Comparison of ENCODE assay signal across 30 cellular contexts in genomic region chr4:31094474-31094873, GRCh38.
"Had no signal": no experiment of that assay in that cellular context is flagged by ENCODE, and none has a peak within 500 bp of the region (broad histone marks: within the 10 kb centered on the region; RNA-seq: fewer than 3 reads in every experiment).

No MANE protein-coding gene starts in this region.

- H3K4me3 ChIP-seq: adrenal gland, body of pancreas, dorsolateral prefrontal cortex, esophagus squamous epithelium had no signal

- H3K36me3 Mint-ChIP-seq: activated naive CD4-positive, alpha-beta T cell treated with anti-CD3 and anti-CD28 coated beads, Interleukin-2, amount 50 U/mL, for 24 hours; activated naive CD8-positive, alpha-beta T cell treated with anti-CD3 and anti-CD28 coated beads for 36 hours had no signal

- H3K27me3 ChIP-seq: adrenal gland, body of pancreas, esophagus squamous epithelium had no signal

- H3K36me3 ChIP-seq: adrenal gland, esophagus squamous epithelium had no signal

- H3K4me3 Mint-ChIP-seq: activated CD4-positive, alpha-beta memory T cell treated with anti-CD3 and anti-CD28 coated beads, Interleukin-2, amount 10 ng/mL, durations not matched to agents 7 days and 5 days; activated CD4-positive, alpha-beta T cell treated with anti-CD3 and anti-CD28 coated beads for 36 hours; activated CD4-positive, alpha-beta T cell treated with anti-CD3 and anti-CD28 coated beads, Interleukin-2, amount 10 ng/mL, durations not matched to agents 24 days and 14 days; activated naive CD4-positive, alpha-beta T cell treated with anti-CD3 and anti-CD28 coated beads for 36 hours; activated naive CD4-positive, alpha-beta T cell treated with anti-CD3 and anti-CD28 coated beads, Interleukin-2, amount 50 U/mL, for 24 hours; activated naive CD8-positive, alpha-beta T cell treated with anti-CD3 and anti-CD28 coated beads for 36 hours; activated naive CD8-positive, alpha-beta T cell treated with anti-CD3 and anti-CD28 coated beads, Interleukin-2, amount 50 U/mL, for 24 hours; activated T-cell treated with anti-CD3 and anti-CD28 coated beads, Interleukin-2, amount 50 U/mL, for 4 hours; activated T-helper 17 cell treated with anti-CD3 and anti-CD28 coated beads, Interleukin-2, amount 50 U/mL, for 72 hours; endodermal cell; T-helper 17 cell; T-helper 2 cell treated with Interferon-gamma antibody and Interleukin-4, amounts not matched to agents 5 μg/mL and 100 μg/mL, for 36 hours had no signal

- H3K4me1 Mint-ChIP-seq: activated CD4-positive, alpha-beta memory T cell treated with anti-CD3 and anti-CD28 coated beads, Interleukin-2, amount 10 ng/mL, durations not matched to agents 7 days and 5 days; activated CD4-positive, alpha-beta T cell treated with anti-CD3 and anti-CD28 coated beads for 36 hours; activated CD4-positive, alpha-beta T cell treated with anti-CD3 and anti-CD28 coated beads, Interleukin-2, amount 10 ng/mL, durations not matched to agents 24 days and 14 days; activated naive CD4-positive, alpha-beta T cell treated with anti-CD3 and anti-CD28 coated beads, Interleukin-2, amount 50 U/mL, for 24 hours; activated naive CD8-positive, alpha-beta T cell treated with anti-CD3 and anti-CD28 coated beads for 36 hours; activated naive CD8-positive, alpha-beta T cell treated with anti-CD3 and anti-CD28 coated beads, Interleukin-2, amount 50 U/mL, for 24 hours; activated T-helper 17 cell treated with anti-CD3 and anti-CD28 coated beads, Interleukin-2, amount 50 U/mL, for 72 hours; T-helper 17 cell had no signal

- H3K9me3 ChIP-seq: body of pancreas, esophagus squamous epithelium had no signal

- H3K27ac Mint-ChIP-seq: activated CD4-positive, alpha-beta memory T cell treated with anti-CD3 and anti-CD28 coated beads, Interleukin-2, amount 10 ng/mL, durations not matched to agents 7 days and 5 days; activated CD4-positive, alpha-beta T cell treated with anti-CD3 and anti-CD28 coated beads for 36 hours; activated CD4-positive, alpha-beta T cell treated with anti-CD3 and anti-CD28 coated beads, Interleukin-2, amount 10 ng/mL, durations not matched to agents 24 days and 14 days; activated naive CD4-positive, alpha-beta T cell treated with anti-CD3 and anti-CD28 coated beads for 36 hours; activated naive CD4-positive, alpha-beta T cell treated with anti-CD3 and anti-CD28 coated beads, Interleukin-2, amount 50 U/mL, for 24 hours; activated naive CD8-positive, alpha-beta T cell treated with anti-CD3 and anti-CD28 coated beads for 36 hours; activated naive CD8-positive, alpha-beta T cell treated with anti-CD3 and anti-CD28 coated beads, Interleukin-2, amount 50 U/mL, for 24 hours; activated T-helper 17 cell treated with anti-CD3 and anti-CD28 coated beads, Interleukin-2, amount 50 U/mL, for 72 hours; endodermal cell; T-helper 17 cell; T-helper 2 cell treated with Interferon-gamma antibody and Interleukin-4, amounts not matched to agents 5 μg/mL and 100 μg/mL, for 36 hours had no signal

- H3K9me3 Mint-ChIP-seq: activated CD4-positive, alpha-beta T cell treated with anti-CD3 and anti-CD28 coated beads, Interleukin-2, amount 10 ng/mL, durations not matched to agents 24 days and 14 days; activated naive CD4-positive, alpha-beta T cell treated with anti-CD3 and anti-CD28 coated beads, Interleukin-2, amount 50 U/mL, for 24 hours; activated naive CD8-positive, alpha-beta T cell treated with anti-CD3 and anti-CD28 coated beads for 36 hours; activated T-cell treated with anti-CD3 and anti-CD28 coated beads, Interleukin-2, amount 50 U/mL, for 4 hours; endodermal cell had no signal

- H3K27ac ChIP-seq: adrenal gland, body of pancreas, dorsolateral prefrontal cortex, esophagus squamous epithelium had no signal

- H3K4me1 ChIP-seq: adrenal gland had no signal

- H3K27me3 Mint-ChIP-seq: activated CD4-positive, alpha-beta memory T cell treated with anti-CD3 and anti-CD28 coated beads, Interleukin-2, amount 10 ng/mL, durations not matched to agents 7 days and 5 days; activated CD4-positive, alpha-beta T cell treated with anti-CD3 and anti-CD28 coated beads for 36 hours; activated CD4-positive, alpha-beta T cell treated with anti-CD3 and anti-CD28 coated beads, Interleukin-2, amount 10 ng/mL, durations not matched to agents 24 days and 14 days; activated naive CD4-positive, alpha-beta T cell treated with anti-CD3 and anti-CD28 coated beads, Interleukin-2, amount 50 U/mL, for 24 hours; activated naive CD8-positive, alpha-beta T cell treated with anti-CD3 and anti-CD28 coated beads for 36 hours; activated naive CD8-positive, alpha-beta T cell treated with anti-CD3 and anti-CD28 coated beads, Interleukin-2, amount 50 U/mL, for 24 hours; activated T-helper 17 cell treated with anti-CD3 and anti-CD28 coated beads, Interleukin-2, amount 50 U/mL, for 72 hours; T-helper 17 cell had no signal

- DNase-seq: activated CD4-positive, alpha-beta memory T cell treated with anti-CD3 and anti-CD28 coated beads, Interleukin-2, amount 10 ng/mL, durations not matched to agents 7 days and 5 days; activated CD4-positive, alpha-beta T cell treated with anti-CD3 and anti-CD28 coated beads for 36 hours; activated CD4-positive, alpha-beta T cell treated with anti-CD3 and anti-CD28 coated beads, Interleukin-2, amount 10 ng/mL, durations not matched to agents 24 days and 14 days; activated CD4-positive, CD25-positive, alpha-beta regulatory T cell; activated CD4-positive, CD25-positive, alpha-beta regulatory T cell treated with anti-CD3 and anti-CD28 coated beads, Interleukin-2, amount 50 U/mL, for 72 hours; activated CD8-positive, alpha-beta memory T cell treated with anti-CD3 and anti-CD28 coated beads, Interleukin-2, amount 50 U/mL, for 48 hours; activated effector memory CD4-positive, alpha-beta T cell treated with Interleukin-2 at 50 U/mL for 16 hours; activated naive CD4-positive, alpha-beta T cell treated with anti-CD3 and anti-CD28 coated beads for 36 hours; activated naive CD8-positive, alpha-beta T cell treated with anti-CD3 and anti-CD28 coated beads for 36 hours; activated naive CD8-positive, alpha-beta T cell treated with anti-CD3 and anti-CD28 coated beads, Interleukin-2, amount 50 U/mL, for 24 hours; activated T-cell treated with anti-CD3 and anti-CD28 coated beads, Interleukin-2, amount 50 U/mL, for 4 hours; adrenal gland; amygdala; aorta; body of pancreas; caudate nucleus; dorsolateral prefrontal cortex; effector memory CD4-positive, alpha-beta T cell; endodermal cell; erythroblast; esophagus squamous epithelium; foreskin fibroblast; head of caudate nucleus; SW 1271; T-helper 1 cell; T-helper 17 cell; T1000 had no signal

- ATAC-seq: activated CD4-positive, alpha-beta T cell treated with anti-CD3 and anti-CD28 coated beads for 36 hours; activated naive CD8-positive, alpha-beta T cell treated with anti-CD3 and anti-CD28 coated beads, Interleukin-2, amount 50 U/mL, for 24 hours; activated T-cell treated with anti-CD3 and anti-CD28 coated beads, Interleukin-2, amount 50 U/mL, for 4 hours; activated T-helper 17 cell treated with anti-CD3 and anti-CD28 coated beads, Interleukin-2, amount 50 U/mL, for 72 hours; body of pancreas; T-helper 17 cell had no signal
